8 cellular contexts compared by ENCODE assay signal in the genomic region with DNA sequence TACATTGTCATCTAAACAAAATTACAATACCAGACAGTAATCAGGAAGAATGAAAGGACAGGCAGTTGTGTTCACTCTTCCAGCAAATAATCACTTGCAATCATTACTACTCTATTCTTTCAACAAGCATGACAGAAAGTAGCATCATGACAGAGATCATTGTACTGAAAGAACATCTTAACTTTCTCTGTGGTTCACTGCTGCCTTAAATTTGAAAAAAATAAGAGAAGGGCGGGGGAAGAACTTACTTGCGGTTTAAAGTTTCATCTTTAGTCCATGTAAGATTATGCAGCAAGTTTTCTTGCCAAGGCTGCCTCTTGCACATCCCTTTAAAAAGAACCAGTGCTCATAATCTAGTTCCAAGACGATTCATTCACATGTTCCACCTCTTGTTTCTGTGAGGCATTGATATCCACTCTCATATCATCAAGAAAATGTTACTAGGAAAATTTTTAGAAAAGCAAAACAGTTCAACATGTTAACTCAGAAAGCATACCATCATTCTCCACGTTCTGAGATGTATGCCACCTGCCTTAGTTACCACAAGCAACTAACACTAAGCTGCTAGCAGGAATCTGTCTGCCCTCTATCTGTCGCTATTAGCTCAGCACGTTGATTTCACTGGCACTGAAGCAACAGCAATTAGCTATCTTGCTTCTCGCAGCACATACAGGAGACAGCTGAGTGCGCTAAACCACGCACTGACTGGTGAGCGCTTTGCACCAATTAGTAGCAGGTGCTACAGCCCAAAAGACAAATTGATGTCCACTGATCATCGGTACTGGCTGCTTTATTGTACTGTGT.
DNase-seq lines count a peak whose midpoint lies in the region; ATAC-seq and TF ChIP-seq lines count a peak whose summit lies in the region.

A gene (minus strand): TSS at position 555 of the 804 bp plus-strand sequence. CDS start 136,969 bp downstream, outside the sequence.

- ATAC-seq in GM19395 (IDR thresholded peaks at IDR 0.05; ENCODE audit: unreplicated experiment), result no peak

- no peak for DNase-seq in GM10248 (ENCODE audit: extremely low spot score)
- peak; percentile 74 for DNase-seq in NCI-H146 treated with DMSO at 0.1 percent for 48 hours (lab: John Stamatoyannopoulos, UW; ENCODE audit: unreplicated experiment)
- DNase-seq in cerebellar cortex (ENCODE audit: low spot score), result peak; percentile 29
- DNase-seq in midbrain (lab: John Stamatoyannopoulos, UW), result peak; percentile 63
- DNase-seq in NCI-H1694 treated with DMSO at 0.1 percent for 48 hours (lab: John Stamatoyannopoulos, UW), result no peak
- DNase-seq in HuH-7.5 (ENCODE audit: low spot score), result no peak
- DNase-seq in AG08396 (ENCODE audit: low spot score), result no peak

- peak; percentile 43 for TF ChIP-seq CTCF in GM10248 (IDR thresholded peaks at IDR 0.05; ENCODE audit: control extremely low read depth, extremely low read depth, low read depth, missing control alignments)

- CTCF ChIA-PET in GM10248 (lab: Yijun Ruan, JAX), result interaction anchor here (1.2 kb wide), 1 partner anchor 20 kb away, joined by 3 read pairs; no protein-coding TSS in a partner anchor

- POLR2A ChIA-PET in GM10248 (lab: Yijun Ruan, JAX), result no interaction called here

Comparison
In these comparisons a context has a peak if more than half of its experiments do, and no peak if none do; other contexts are left out.
1. DNase-seq: peak in NCI-H146 treated with DMSO at 0.1 percent for 48 hours (single experiment), cerebellar cortex (single experiment) and midbrain (single experiment); none in GM10248 (single experiment), NCI-H1694 treated with DMSO at 0.1 percent for 48 hours (single experiment), HuH-7.5 (single experiment) and AG08396 (single experiment).